In the genomic region with DNA sequence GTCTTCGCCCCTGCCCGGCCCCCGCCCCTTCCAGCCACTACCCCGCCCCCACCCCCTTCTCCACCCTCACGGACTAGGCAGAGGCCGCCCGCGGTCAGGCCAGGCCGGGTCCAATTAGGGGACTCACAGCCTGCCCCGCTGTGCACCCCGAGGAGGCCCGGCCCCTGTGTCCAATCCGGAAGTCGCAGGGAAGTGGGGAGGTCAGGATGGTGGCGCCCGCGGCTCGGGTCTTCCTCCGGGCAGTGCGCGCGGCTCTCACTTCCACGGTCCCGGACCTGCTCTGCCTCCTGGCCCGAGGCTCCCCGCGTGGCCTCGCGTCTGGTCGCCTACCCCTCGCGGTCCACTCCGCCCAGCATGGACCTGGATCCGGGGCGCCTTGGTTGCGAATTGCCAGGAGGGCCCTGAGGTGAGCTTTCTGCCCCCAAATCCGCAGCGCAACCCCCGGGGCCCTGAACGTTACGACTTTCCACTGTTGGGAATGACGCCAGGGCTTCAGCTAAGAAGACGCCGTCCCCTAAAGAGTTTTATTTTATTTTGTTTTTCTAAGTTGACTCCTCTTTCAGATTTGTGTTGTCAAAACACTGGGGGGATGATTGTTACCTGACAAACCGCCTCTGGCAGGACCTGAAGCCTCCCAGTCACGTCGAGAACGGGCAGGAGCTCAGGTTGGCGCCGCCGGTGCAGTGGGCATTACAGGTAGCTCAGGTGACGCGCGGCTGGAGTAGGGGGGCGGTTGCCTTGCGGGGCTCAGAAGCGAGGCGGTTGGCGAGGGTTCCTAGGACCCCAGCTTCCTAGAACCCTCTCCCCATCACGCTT, we compare ENCODE assay signal across 1 cellular context.
TF ChIP-seq lines count a peak whose summit lies in the region.

No MANE protein-coding gene starts in this region.

TF ChIP-seq in GM23338, 12 proteins besides CTCF, POLR2A, EP300 and RAD21 (continued from another document):
- TF ChIP-seq, protein P1, sequence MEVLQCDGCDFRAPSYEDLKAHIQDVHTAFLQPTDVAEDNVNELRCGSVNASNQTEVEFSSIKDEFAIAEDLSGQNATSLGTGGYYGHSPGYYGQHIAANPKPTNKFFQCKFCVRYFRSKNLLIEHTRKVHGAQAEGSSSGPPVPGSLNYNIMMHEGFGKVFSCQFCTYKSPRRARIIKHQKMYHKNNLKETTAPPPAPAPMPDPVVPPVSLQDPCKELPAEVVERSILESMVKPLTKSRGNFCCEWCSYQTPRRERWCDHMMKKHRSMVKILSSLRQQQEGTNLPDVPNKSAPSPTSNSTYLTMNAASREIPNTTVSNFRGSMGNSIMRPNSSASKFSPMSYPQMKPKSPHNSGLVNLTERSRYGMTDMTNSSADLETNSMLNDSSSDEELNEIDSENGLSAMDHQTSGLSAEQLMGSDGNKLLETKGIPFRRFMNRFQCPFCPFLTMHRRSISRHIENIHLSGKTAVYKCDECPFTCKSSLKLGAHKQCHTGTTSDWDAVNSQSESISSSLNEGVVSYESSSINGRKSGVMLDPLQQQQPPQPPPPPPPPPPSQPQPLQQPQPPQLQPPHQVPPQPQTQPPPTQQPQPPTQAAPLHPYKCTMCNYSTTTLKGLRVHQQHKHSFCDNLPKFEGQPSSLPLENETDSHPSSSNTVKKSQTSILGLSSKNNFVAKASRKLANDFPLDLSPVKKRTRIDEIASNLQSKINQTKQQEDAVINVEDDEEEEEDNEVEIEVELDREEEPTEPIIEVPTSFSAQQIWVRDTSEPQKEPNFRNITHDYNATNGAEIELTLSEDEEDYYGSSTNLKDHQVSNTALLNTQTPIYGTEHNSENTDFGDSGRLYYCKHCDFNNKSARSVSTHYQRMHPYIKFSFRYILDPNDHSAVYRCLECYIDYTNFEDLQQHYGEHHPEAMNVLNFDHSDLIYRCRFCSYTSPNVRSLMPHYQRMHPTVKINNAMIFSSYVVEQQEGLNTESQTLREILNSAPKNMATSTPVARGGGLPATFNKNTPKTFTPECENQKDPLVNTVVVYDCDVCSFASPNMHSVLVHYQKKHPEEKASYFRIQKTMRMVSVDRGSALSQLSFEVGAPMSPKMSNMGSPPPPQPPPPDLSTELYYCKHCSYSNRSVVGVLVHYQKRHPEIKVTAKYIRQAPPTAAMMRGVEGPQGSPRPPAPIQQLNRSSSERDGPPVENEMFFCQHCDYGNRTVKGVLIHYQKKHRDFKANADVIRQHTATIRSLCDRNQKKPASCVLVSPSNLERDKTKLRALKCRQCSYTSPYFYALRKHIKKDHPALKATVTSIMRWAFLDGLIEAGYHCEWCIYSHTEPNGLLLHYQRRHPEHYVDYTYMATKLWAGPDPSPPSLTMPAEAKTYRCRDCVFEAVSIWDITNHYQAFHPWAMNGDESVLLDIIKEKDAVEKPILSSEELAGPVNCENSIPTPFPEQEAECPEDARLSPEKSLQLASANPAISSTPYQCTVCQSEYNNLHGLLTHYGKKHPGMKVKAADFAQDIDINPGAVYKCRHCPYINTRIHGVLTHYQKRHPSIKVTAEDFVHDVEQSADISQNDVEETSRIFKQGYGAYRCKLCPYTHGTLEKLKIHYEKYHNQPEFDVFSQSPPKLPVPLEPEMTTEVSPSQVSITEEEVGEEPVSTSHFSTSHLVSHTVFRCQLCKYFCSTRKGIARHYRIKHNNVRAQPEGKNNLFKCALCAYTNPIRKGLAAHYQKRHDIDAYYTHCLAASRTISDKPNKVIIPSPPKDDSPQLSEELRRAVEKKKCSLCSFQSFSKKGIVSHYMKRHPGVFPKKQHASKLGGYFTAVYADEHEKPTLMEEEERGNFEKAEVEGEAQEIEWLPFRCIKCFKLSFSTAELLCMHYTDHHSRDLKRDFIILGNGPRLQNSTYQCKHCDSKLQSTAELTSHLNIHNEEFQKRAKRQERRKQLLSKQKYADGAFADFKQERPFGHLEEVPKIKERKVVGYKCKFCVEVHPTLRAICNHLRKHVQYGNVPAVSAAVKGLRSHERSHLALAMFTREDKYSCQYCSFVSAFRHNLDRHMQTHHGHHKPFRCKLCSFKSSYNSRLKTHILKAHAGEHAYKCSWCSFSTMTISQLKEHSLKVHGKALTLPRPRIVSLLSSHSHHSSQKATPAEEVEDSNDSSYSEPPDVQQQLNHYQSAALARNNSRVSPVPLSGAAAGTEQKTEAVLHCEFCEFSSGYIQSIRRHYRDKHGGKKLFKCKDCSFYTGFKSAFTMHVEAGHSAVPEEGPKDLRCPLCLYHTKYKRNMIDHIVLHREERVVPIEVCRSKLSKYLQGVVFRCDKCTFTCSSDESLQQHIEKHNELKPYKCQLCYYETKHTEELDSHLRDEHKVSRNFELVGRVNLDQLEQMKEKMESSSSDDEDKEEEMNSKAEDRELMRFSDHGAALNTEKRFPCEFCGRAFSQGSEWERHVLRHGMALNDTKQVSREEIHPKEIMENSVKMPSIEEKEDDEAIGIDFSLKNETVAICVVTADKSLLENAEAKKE (CRISPR knock-in tag; IDR thresholded peaks at IDR 0.05), result no peak
- TF ChIP-seq NANOG (IDR thresholded peaks at IDR 0.05; ENCODE audit: borderline replicate concordance), result no peak
- TF ChIP-seq, protein P2, sequence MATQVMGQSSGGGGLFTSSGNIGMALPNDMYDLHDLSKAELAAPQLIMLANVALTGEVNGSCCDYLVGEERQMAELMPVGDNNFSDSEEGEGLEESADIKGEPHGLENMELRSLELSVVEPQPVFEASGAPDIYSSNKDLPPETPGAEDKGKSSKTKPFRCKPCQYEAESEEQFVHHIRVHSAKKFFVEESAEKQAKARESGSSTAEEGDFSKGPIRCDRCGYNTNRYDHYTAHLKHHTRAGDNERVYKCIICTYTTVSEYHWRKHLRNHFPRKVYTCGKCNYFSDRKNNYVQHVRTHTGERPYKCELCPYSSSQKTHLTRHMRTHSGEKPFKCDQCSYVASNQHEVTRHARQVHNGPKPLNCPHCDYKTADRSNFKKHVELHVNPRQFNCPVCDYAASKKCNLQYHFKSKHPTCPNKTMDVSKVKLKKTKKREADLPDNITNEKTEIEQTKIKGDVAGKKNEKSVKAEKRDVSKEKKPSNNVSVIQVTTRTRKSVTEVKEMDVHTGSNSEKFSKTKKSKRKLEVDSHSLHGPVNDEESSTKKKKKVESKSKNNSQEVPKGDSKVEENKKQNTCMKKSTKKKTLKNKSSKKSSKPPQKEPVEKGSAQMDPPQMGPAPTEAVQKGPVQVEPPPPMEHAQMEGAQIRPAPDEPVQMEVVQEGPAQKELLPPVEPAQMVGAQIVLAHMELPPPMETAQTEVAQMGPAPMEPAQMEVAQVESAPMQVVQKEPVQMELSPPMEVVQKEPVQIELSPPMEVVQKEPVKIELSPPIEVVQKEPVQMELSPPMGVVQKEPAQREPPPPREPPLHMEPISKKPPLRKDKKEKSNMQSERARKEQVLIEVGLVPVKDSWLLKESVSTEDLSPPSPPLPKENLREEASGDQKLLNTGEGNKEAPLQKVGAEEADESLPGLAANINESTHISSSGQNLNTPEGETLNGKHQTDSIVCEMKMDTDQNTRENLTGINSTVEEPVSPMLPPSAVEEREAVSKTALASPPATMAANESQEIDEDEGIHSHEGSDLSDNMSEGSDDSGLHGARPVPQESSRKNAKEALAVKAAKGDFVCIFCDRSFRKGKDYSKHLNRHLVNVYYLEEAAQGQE (IDR thresholded peaks at IDR 0.05; ENCODE audit: unreplicated experiment), result no peak
- TF ChIP-seq STAT1 (IDR thresholded peaks at IDR 0.05; ENCODE audit: unreplicated experiment), result no peak
- no peak for TF ChIP-seq JUNB (IDR thresholded peaks at IDR 0.05; ENCODE audit: unreplicated experiment)
TF ChIP-seq in GM23338: peak in this region for 0.
